In genomic region chr11:116852261-116853125, GRCh38 we compare ENCODE assay signal across 9 cellular contexts. TPM values are rescaled to one million over a fixed set of nuclear protein-coding genes. Genes with fewer than 3 reads are reported as not detected.
DNase-seq lines count a peak whose midpoint lies in the region; FAIRE-seq and TF ChIP-seq lines count a peak whose summit lies in the region.
"Had no signal": no experiment of that assay in that cellular context is flagged by ENCODE, and none has a peak within 500 bp of the region (broad histone marks: within the 10 kb centered on the region; RNA-seq: fewer than 3 reads in every experiment).

No MANE protein-coding gene starts in this region.

- CTCF ChIA-PET in endothelial cell of umbilical vein (lab: Charles Lee), result interaction anchor here (0.9 to 3.9 kb wide), 7 partner anchors 11 to 254 kb away, joined by 3 to 27 read pairs (median 5); partner anchors contain the start of genes APOA5 and ZPR1

- H3K9ac ChIP-seq in MM.1S (ENCODE audit: low read length) (peak overlapping the region; percentile 64; the same call in 1 of the 2 replicates), endothelial cell of umbilical vein (replicated peaks; ENCODE audit: extremely low read depth, insufficient read depth, low read length) (no peak overlapping the region)

- no peaks in the 10 kb centered on the region for H3K9me3 ChIP-seq in MM.1S (replicated peaks; ENCODE audit: insufficient read depth, low read length)
- H3K9me3 ChIP-seq in endothelial cell of umbilical vein (replicated peaks; ENCODE audit: control insufficient read depth, insufficient read depth, low read length), result no peaks in the 10 kb centered on the region
- no peaks in the 10 kb centered on the region for H3K9me3 ChIP-seq in prostate gland

- peak; percentile 59 for DNase-seq in MM.1S
- DNase-seq in endothelial cell of umbilical vein (ENCODE audit: low read depth, low spot score), result peak; percentile 63
- DNase-seq in prostate gland (ENCODE audit: low spot score), result peak; percentile 64
- DNase-seq in GM19238 (ENCODE audit: insufficient read length, low spot score), result no peak
- no peak for DNase-seq in NCI-H2171 treated with DMSO at 0.1 percent for 48 hours (lab: John Stamatoyannopoulos, UW)
- DNase-seq in DMS 273 (lab: John Stamatoyannopoulos, UW; ENCODE audit: unreplicated experiment), result no peak
- no peak for DNase-seq in NCI-H1694 (lab: John Stamatoyannopoulos, UW)

- H3K27ac ChIP-seq in MM.1S (ENCODE audit: low read length) (peak overlapping the region; percentile 99), endothelial cell of umbilical vein (ENCODE audit: insufficient read depth, low read depth, low read length) (no peak overlapping the region), prostate gland (peak overlapping the region; percentile 21 to 57)

- H3K4me2 ChIP-seq in MM.1S (ENCODE audit: low read depth, low read length) (peak overlapping the region; percentile 44), endothelial cell of umbilical vein (ENCODE audit: insufficient read depth, low read length) (peak overlapping the region; percentile 11)

- H3F3A ChIP-seq in MM.1S (ENCODE audit: insufficient read depth, low read length), result peaks cover 17% of the 10 kb centered on the region

- no peak for TF ChIP-seq POLR2A in endothelial cell of umbilical vein (IDR thresholded peaks at IDR 0.05; ENCODE audit: low read depth, low read length)
- TF ChIP-seq POLR2A in prostate gland (IDR thresholded peaks at IDR 0.05), result no peak

- no peaks in the 10 kb centered on the region for H4K20me1 ChIP-seq in MM.1S (ENCODE audit: insufficient read depth, low read length)
- H4K20me1 ChIP-seq in endothelial cell of umbilical vein (replicated peaks; ENCODE audit: control insufficient read depth, extremely low read depth, insufficient read depth, low read length), result no peaks in the 10 kb centered on the region

- BruUV-seq in endothelial cell of umbilical vein (replicated peaks; lab: Mats Ljungman, UMichigan), result no TSS peak

- H3K36me3 ChIP-seq in MM.1S (replicated peaks; ENCODE audit: insufficient read depth, low read length), result no peaks in the 10 kb centered on the region; the same call in 1 of the 2 replicates
- H3K36me3 ChIP-seq in endothelial cell of umbilical vein (ENCODE audit: control insufficient read depth in 2 of 2, extremely low read depth in 1 of 2, insufficient read depth in 2 of 2, low read length in 2 of 2), result peaks cover 0 to under 1% of the 10 kb centered on the region in 2 experiments
- no peaks in the 10 kb centered on the region for H3K36me3 ChIP-seq in prostate gland

- TF ChIP-seq CTCF in MM.1S (IDR thresholded peaks at IDR 0.05; ENCODE audit: low read length) (no peak), endothelial cell of umbilical vein (IDR thresholded peaks at IDR 0.05; ENCODE audit: extremely low read depth in 1 of 2, insufficient read depth in 1 of 2, low read depth in 1 of 2, low read length in 2 of 2) (no peak), prostate gland (IDR thresholded peaks at IDR 0.05) (peak in 1 of 4 experiments; percentile 2)

- dilution Hi-C loops in endothelial cell of umbilical vein (cut with MboI; ENCODE audit: extremely low pct_ligation_motif_present, low sequenced_read_pairs), result no loop called here

- intact Hi-C loops in endothelial cell of umbilical vein (cut with micrococcal nuclease) (no loop called here), prostate gland (cut with DNase I) (no loop called here)

- FAIRE-seq in endothelial cell of umbilical vein (lab: Jason Lieb, UNC), result peak; percentile 82

- H3K9me1 ChIP-seq in endothelial cell of umbilical vein (replicated peaks; ENCODE audit: control insufficient read depth, extremely low read depth, insufficient read depth, low read length), result no peaks in the 10 kb centered on the region

- POLR2A ChIA-PET in endothelial cell of umbilical vein (lab: Charles Lee), result no interaction called here

- H3K27me3 ChIP-seq in MM.1S (replicated peaks; ENCODE audit: insufficient read depth, low read length), result no peaks in the 10 kb centered on the region
- no peaks in the 10 kb centered on the region for H3K27me3 ChIP-seq in endothelial cell of umbilical vein (ENCODE audit: control insufficient read depth in 2 of 2, insufficient read depth in 2 of 2, low read length in 2 of 2)
- no peaks in the 10 kb centered on the region for H3K27me3 ChIP-seq in prostate gland (replicated peaks; ENCODE audit: insufficient read depth)

- WGBS in prostate gland, result 36% methylated on average over 6 of the region's 6 CpGs

- H3K79me2 ChIP-seq in MM.1S (ENCODE audit: low read length) (peaks cover 6% of the 10 kb centered on the region), endothelial cell of umbilical vein (ENCODE audit: control insufficient read depth, insufficient read depth, low read length) (no peaks in the 10 kb centered on the region)

- H3K4me1 ChIP-seq in MM.1S (ENCODE audit: low read length) (peaks cover 39% of the 10 kb centered on the region), endothelial cell of umbilical vein (ENCODE audit: control insufficient read depth, extremely low read depth, insufficient read depth, low read length) (peaks cover 26% of the 10 kb centered on the region), prostate gland (replicated peaks) (peaks cover 14% of the 10 kb centered on the region)

- no peak overlapping the region for H2AFZ ChIP-seq in MM.1S (ENCODE audit: low read length)
- H2AFZ ChIP-seq in endothelial cell of umbilical vein (ENCODE audit: low read depth, low read length), result no peak overlapping the region

- H3K4me3 ChIP-seq in GM08714 (ENCODE audit: low read length) (peak overlapping the region; percentile 60; the same call in 1 of the 2 replicates), MM.1S (ENCODE audit: low read length) (peak overlapping the region; percentile 6; the same call in 1 of the 2 replicates), endothelial cell of umbilical vein (replicated peaks in 1 of 3; ENCODE audit: insufficient read depth in 1 of 3, low read depth in 1 of 3, low read length in 3 of 3) (no peak overlapping the region), prostate gland (no peak overlapping the region)

- H3K9me2 ChIP-seq in MM.1S (replicated peaks; ENCODE audit: insufficient read depth, low read length), result no peaks in the 10 kb centered on the region

TF ChIP-seq in endothelial cell of umbilical vein, 7 proteins besides CTCF, POLR2A, EP300 and RAD21:
- TF ChIP-seq EZH2 (IDR thresholded peaks at IDR 0.05; ENCODE audit: borderline replicate concordance, low read depth, low read length, severe bottlenecking) (no peak), FOS (IDR thresholded peaks at IDR 0.05; ENCODE audit: borderline replicate concordance, insufficient read depth, low read length) (peak; percentile 26), GATA2 (IDR thresholded peaks at IDR 0.05; ENCODE audit: insufficient read depth, insufficient read length, low read depth, low read length) (peak; percentile 65)

RNA-seq across cellular contexts. Expression of gene APOA1, which starts 15.1 kb away (rescaled TPM):
- total RNA-seq in endothelial cell of umbilical vein (not detected in 2 replicates), prostate gland (1,000 to 10,000 TPM in 1 of 2 donors, not detected in 1; 2,058 TPM)
- 0.10 TPM in 1 of 2 replicates, not detected in the other for polyA plus RNA-seq in endothelial cell of umbilical vein
- 0.07 and 0.10 TPM in 2 replicates for polyA plus RNA-seq in endothelial cell of umbilical vein (2011; cell fraction: cytosol; rRNA removed)
- polyA plus RNA-seq in endothelial cell of umbilical vein (2011; cell fraction: nucleus; rRNA removed), result 0.24 and 0.27 TPM in 2 replicates
- polyA plus RNA-seq in endothelial cell of umbilical vein (2012), result 0.30 TPM in 1 of 2 replicates, not detected in the other
- 0.41 TPM in 1 of 2 replicates, not detected in the other for polyA minus RNA-seq in endothelial cell of umbilical vein
- not detected for polyA minus RNA-seq in endothelial cell of umbilical vein (2011; cell fraction: cytosol; rRNA and poly(A)+ RNA removed)
- not detected in 2 replicates for polyA minus RNA-seq in endothelial cell of umbilical vein (2011; cell fraction: nucleus; rRNA and poly(A)+ RNA removed)
- total RNA-seq: subcutaneous adipose tissue had no signal

RNA-seq across cellular contexts. Expression of gene APOC3, which starts 22.8 kb away (rescaled TPM):
- total RNA-seq in endothelial cell of umbilical vein (not detected in 2 replicates), prostate gland (not detected)
- polyA plus RNA-seq in endothelial cell of umbilical vein, result not detected in 2 replicates
- polyA plus RNA-seq in endothelial cell of umbilical vein (2011; cell fraction: cytosol; rRNA removed), result not detected in 2 replicates
- polyA plus RNA-seq in endothelial cell of umbilical vein (2011; cell fraction: nucleus; rRNA removed), result not detected in 2 replicates
- polyA plus RNA-seq in endothelial cell of umbilical vein (2012), result not detected in 2 replicates
- polyA minus RNA-seq in endothelial cell of umbilical vein, result not detected in 2 replicates
- not detected for polyA minus RNA-seq in endothelial cell of umbilical vein (2011; cell fraction: cytosol; rRNA and poly(A)+ RNA removed)
- not detected in 2 replicates for polyA minus RNA-seq in endothelial cell of umbilical vein (2011; cell fraction: nucleus; rRNA and poly(A)+ RNA removed)
- total RNA-seq: subcutaneous adipose tissue had no signal

RNA-seq across cellular contexts. Expression of gene APOA4, which starts 29.4 kb away (rescaled TPM):
- total RNA-seq in endothelial cell of umbilical vein (not detected in 2 replicates), prostate gland (not detected)
- not detected in 2 replicates for polyA plus RNA-seq in endothelial cell of umbilical vein
- polyA plus RNA-seq in endothelial cell of umbilical vein (2011; cell fraction: cytosol; rRNA removed), result not detected in 2 replicates
- not detected in 2 replicates for polyA plus RNA-seq in endothelial cell of umbilical vein (2011; cell fraction: nucleus; rRNA removed)
- not detected in 2 replicates for polyA plus RNA-seq in endothelial cell of umbilical vein (2012)
- not detected in 2 replicates for polyA minus RNA-seq in endothelial cell of umbilical vein
- not detected for polyA minus RNA-seq in endothelial cell of umbilical vein (2011; cell fraction: cytosol; rRNA and poly(A)+ RNA removed)
- not detected in 2 replicates for polyA minus RNA-seq in endothelial cell of umbilical vein (2011; cell fraction: nucleus; rRNA and poly(A)+ RNA removed)
- total RNA-seq: subcutaneous adipose tissue had no signal

Comparison
In these comparisons a context has a peak if more than half of its experiments do, and no peak if none do; other contexts are left out.
1. H3K4me3 ChIP-seq: peak in GM08714 (single experiment) and MM.1S (single experiment); none in endothelial cell of umbilical vein (0 of 3) and prostate gland (0 of 2).
2. DNase-seq: peak in MM.1S (single experiment), endothelial cell of umbilical vein (single experiment) and prostate gland (single experiment); none in GM19238 (single experiment), NCI-H2171 treated with DMSO at 0.1 percent for 48 hours (single experiment), DMS 273 (single experiment) and NCI-H1694 (single experiment).